In the genomic region with DNA sequence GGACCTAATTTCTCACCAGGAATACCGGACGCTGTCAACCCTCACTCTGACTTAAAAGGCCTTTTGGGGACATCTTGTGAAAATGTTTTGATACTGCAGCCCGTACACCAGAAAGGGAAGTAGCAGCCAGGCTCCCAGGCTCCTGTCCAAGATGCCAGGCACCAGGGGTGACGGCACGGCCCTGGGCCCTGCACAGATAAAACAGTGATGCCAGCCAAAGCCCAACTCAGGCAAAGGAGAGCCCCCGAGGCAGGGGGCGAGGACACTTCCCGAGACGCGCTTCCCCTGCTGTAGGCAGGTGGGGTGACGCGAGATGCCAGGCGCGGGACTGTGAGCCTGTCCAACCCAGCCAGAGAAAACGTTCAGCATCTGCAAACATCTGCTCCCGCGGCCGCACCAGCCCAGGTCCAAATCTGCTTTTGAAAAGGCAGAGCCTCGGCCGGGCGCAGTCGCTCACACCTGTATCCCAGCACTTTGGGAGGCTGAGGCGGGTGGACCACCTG, we compare ENCODE assay signal across 8 cellular contexts. TPM values are rescaled to one million over a fixed set of nuclear protein-coding genes. Genes with fewer than 3 reads are reported as not detected.
DNase-seq lines count a peak whose midpoint lies in the region; ATAC-seq and TF ChIP-seq lines count a peak whose summit lies in the region.

No MANE protein-coding gene starts in this region.

- H3K4me3 Mint-ChIP-seq in GM23338 (no peak overlapping the region), Calu3 (ENCODE audit: low read depth, unreplicated experiment) (no peak overlapping the region)
- no peak overlapping the region for H3K4me3 Mint-ChIP-seq in activated CD4-positive, alpha-beta memory T cell treated with anti-CD3 and anti-CD28 coated beads, Interleukin-2, amount 10 ng/mL, durations not matched to agents 7 days and 5 days

- peak; percentile 14 for DNase-seq in GM23338 (ENCODE audit: low spot score)
- DNase-seq in PC-3 = peak; percentile 54
- DNase-seq in fibroblast of villous mesenchyme (ENCODE audit: low read depth) = peak; percentile 27
- DNase-seq in Calu3 = no peak
- DNase-seq in activated CD4-positive, alpha-beta memory T cell treated with anti-CD3 and anti-CD28 coated beads, Interleukin-2, amount 10 ng/mL, durations not matched to agents 7 days and 5 days = no peak

- H3K4me1 Mint-ChIP-seq in GM23338 (no peaks in the 10 kb centered on the region), Calu3 (ENCODE audit: low read depth, unreplicated experiment) (no peaks in the 10 kb centered on the region)
- peaks cover 3% of the 10 kb centered on the region for H3K4me1 Mint-ChIP-seq in activated CD4-positive, alpha-beta memory T cell treated with anti-CD3 and anti-CD28 coated beads, Interleukin-2, amount 10 ng/mL, durations not matched to agents 7 days and 5 days

- CTCF ChIA-PET in PC-3 (lab: Charles Lee) (interaction anchor here (0.6 to 1.1 kb wide), 3 partner anchors 56 to 646 kb away, joined by 5 to 7 read pairs (median 7); a partner anchor contains a TSS), Calu3 (lab: Charles Lee) (interaction anchor here (1.0 kb wide), 1 partner anchor 151 kb away, joined by 4 read pairs; no protein-coding TSS in a partner anchor)
- CTCF ChIA-PET in activated CD4-positive, alpha-beta memory T cell treated with anti-CD3 and anti-CD28 coated beads, Interleukin-2, amount 10 ng/mL, durations not matched to agents 7 days and 5 days (lab: Charles Lee) = interaction anchor here (1.2 kb wide), 1 partner anchor 58 kb away, joined by 3 read pairs; no protein-coding TSS in a partner anchor

- H3K9me3 ChIP-seq in PC-3 (ENCODE audit: low read length) (no peaks in the 10 kb centered on the region), skeletal muscle satellite cell (replicated peaks; ENCODE audit: low read length) (no peaks in the 10 kb centered on the region)

- H2AFZ ChIP-seq in GM23338 (no peak overlapping the region), PC-3 (ENCODE audit: low read length) (0 out of 2 replicates have a peak overlapping the region, but pooled peaks have one; percentile 57)

- ATAC-seq in GM23338 = no peak
- ATAC-seq in PC-3 = peak; percentile 96
- ATAC-seq in HG03521 (IDR thresholded peaks at IDR 0.05; ENCODE audit: unreplicated experiment) = no peak
- ATAC-seq in GM18519 (IDR thresholded peaks at IDR 0.05; ENCODE audit: low FRiP score, unreplicated experiment) = no peak

- H3K36me3 ChIP-seq in GM23338 (ENCODE audit: insufficient read depth) (no peaks in the 10 kb centered on the region), PC-3 (ENCODE audit: low read depth, low read length) (no peaks in the 10 kb centered on the region), skeletal muscle satellite cell (ENCODE audit: insufficient read depth, low read length) (no peaks in the 10 kb centered on the region)

- no peaks in the 10 kb centered on the region for H3K4me1 ChIP-seq in GM23338 (ENCODE audit: insufficient read depth)
- H3K4me1 ChIP-seq in PC-3 (ENCODE audit: insufficient read depth, low read length) = no peaks in the 10 kb centered on the region
- H3K4me1 ChIP-seq in skeletal muscle satellite cell (ENCODE audit: control insufficient read depth, insufficient read depth, low read length) = no peaks in the 10 kb centered on the region

- TF ChIP-seq CTCF in GM23338 (conservative IDR thresholded peaks at IDR 0.05; ENCODE audit: low read depth in 2 of 2) = peak in 1 of 2 experiments; percentile 33; a peak in 1 of 4 replicates
- TF ChIP-seq CTCF in PC-3 (conservative IDR thresholded peaks at IDR 0.05; ENCODE audit: low read depth, low read length) = peak; percentile 48
- TF ChIP-seq CTCF in fibroblast of villous mesenchyme (IDR thresholded peaks at IDR 0.05; ENCODE audit: insufficient read depth, low read depth, low read length) = peak; percentile 28
- no peak for TF ChIP-seq CTCF in Calu3 (IDR thresholded peaks at IDR 0.05; ENCODE audit: unreplicated experiment)

- H3K79me2 ChIP-seq in GM23338 (replicated peaks; ENCODE audit: insufficient read depth) = no peaks in the 10 kb centered on the region
- H3K79me2 ChIP-seq in PC-3 (ENCODE audit: low read length) = no peaks in the 10 kb centered on the region

- BruUV-seq in PC-3 (replicated peaks; lab: Mats Ljungman, UMichigan) = no TSS peak
- BruUV-seq in Calu3 (replicated peaks; lab: Mats Ljungman, UMichigan) = no TSS peak

- H3K4me3 ChIP-seq in GM23338 (no peak overlapping the region), PC-3 (ENCODE audit: low read length) (no peak overlapping the region), fibroblast of villous mesenchyme (ENCODE audit: low read depth, low read length) (no peak overlapping the region), skeletal muscle satellite cell (ENCODE audit: low read length) (no peak overlapping the region)

- POLR2A ChIA-PET in PC-3 (lab: Charles Lee; ENCODE audit: unreplicated experiment) = no interaction called here
- POLR2A ChIA-PET in activated CD4-positive, alpha-beta memory T cell treated with anti-CD3 and anti-CD28 coated beads, Interleukin-2, amount 10 ng/mL, durations not matched to agents 7 days and 5 days (lab: Charles Lee) = interaction anchor here (2.1 kb wide), 1 partner anchor 16 kb away, joined by 8 read pairs; a partner anchor contains a TSS

- H3F3A ChIP-seq in GM23338 (replicated peaks; ENCODE audit: low read depth) (no peaks in the 10 kb centered on the region), PC-3 (ENCODE audit: low read length, unreplicated experiment) (no peaks in the 10 kb centered on the region)

- intact Hi-C loops in PC-3 (cut with micrococcal nuclease) (loop anchor here (2.0 kb wide), 3 partner anchors 32 to 152 kb away; no protein-coding TSS in a partner anchor), Calu3 (cut with micrococcal nuclease; ENCODE audit: unreplicated experiment) (no loop called here)

- H3K9me3 Mint-ChIP-seq in GM23338 = peaks cover 5% of the 10 kb centered on the region; the same call in 2 of the 3 replicates
- H3K9me3 Mint-ChIP-seq in Calu3 (ENCODE audit: low read depth, unreplicated experiment) = no peaks in the 10 kb centered on the region
- H3K9me3 Mint-ChIP-seq in activated CD4-positive, alpha-beta memory T cell treated with anti-CD3 and anti-CD28 coated beads, Interleukin-2, amount 10 ng/mL, durations not matched to agents 7 days and 5 days = no peaks in the 10 kb centered on the region

- H3K9ac ChIP-seq in PC-3 (ENCODE audit: low read length) = no peak overlapping the region
- H3K9ac ChIP-seq in skeletal muscle satellite cell (ENCODE audit: low read depth, low read length) = no peak overlapping the region

- H3K4me2 ChIP-seq in GM23338 (no peak overlapping the region), PC-3 (ENCODE audit: low read length) (peak overlapping the region; percentile 68), skeletal muscle satellite cell (ENCODE audit: low read length) (peak overlapping the region; percentile 39)

- H3K27ac Mint-ChIP-seq in GM23338 = no peak overlapping the region
- no peak overlapping the region for H3K27ac Mint-ChIP-seq in Calu3 (ENCODE audit: unreplicated experiment)
- H3K27ac Mint-ChIP-seq in activated CD4-positive, alpha-beta memory T cell treated with anti-CD3 and anti-CD28 coated beads, Interleukin-2, amount 10 ng/mL, durations not matched to agents 7 days and 5 days = no peak overlapping the region

- H3K27me3 Mint-ChIP-seq in GM23338 (ENCODE audit: insufficient read depth, low read depth, poor library complexity) (peaks cover 2% of the 10 kb centered on the region), Calu3 (ENCODE audit: unreplicated experiment) (no peaks in the 10 kb centered on the region)
- H3K27me3 Mint-ChIP-seq in activated CD4-positive, alpha-beta memory T cell treated with anti-CD3 and anti-CD28 coated beads, Interleukin-2, amount 10 ng/mL, durations not matched to agents 7 days and 5 days = no peaks in the 10 kb centered on the region

- H3K9me2 ChIP-seq in GM23338 (ENCODE audit: insufficient read depth) = no peaks in the 10 kb centered on the region
- no peaks in the 10 kb centered on the region for H3K9me2 ChIP-seq in PC-3 (replicated peaks; ENCODE audit: low read length)

- H3K27me3 ChIP-seq in GM23338 (ENCODE audit: insufficient read depth) (no peaks in the 10 kb centered on the region), PC-3 (ENCODE audit: low read length) (no peaks in the 10 kb centered on the region), skeletal muscle satellite cell (ENCODE audit: control insufficient read depth, insufficient read depth, low read length) (no peaks in the 10 kb centered on the region)

- H3K36me3 Mint-ChIP-seq in GM23338 (ENCODE audit: low read depth) (peaks cover 3% of the 10 kb centered on the region; the same call in 2 of the 3 replicates), Calu3 (ENCODE audit: insufficient read depth, unreplicated experiment) (peaks cover 2% of the 10 kb centered on the region)
- H3K36me3 Mint-ChIP-seq in activated CD4-positive, alpha-beta memory T cell treated with anti-CD3 and anti-CD28 coated beads, Interleukin-2, amount 10 ng/mL, durations not matched to agents 7 days and 5 days (ENCODE audit: low read depth) = no peaks in the 10 kb centered on the region

- no peaks in the 10 kb centered on the region for H4K20me1 ChIP-seq in GM23338 (replicated peaks; ENCODE audit: insufficient read depth)
- H4K20me1 ChIP-seq in PC-3 (ENCODE audit: low read length) = no peaks in the 10 kb centered on the region

- H3K27ac ChIP-seq in GM23338 (ENCODE audit: low read depth) (no peak overlapping the region), PC-3 (ENCODE audit: low read length) (no peak overlapping the region)

TF ChIP-seq in GM23338, 12 proteins besides CTCF, POLR2A, EP300 and RAD21 (continues in another document):
- no peak for TF ChIP-seq ZNF331 (CRISPR knock-in tag; IDR thresholded peaks at IDR 0.05; ENCODE audit: low read depth)

RNA-seq across cellular contexts. Expression of a gene that starts 15.7 kb away (rescaled TPM):
- 14.4 and 15.3 TPM in 2 replicates for total RNA-seq in GM23338 (2014; rRNA removed; shearing (Covaris generic))
- polyA plus RNA-seq in GM23338 (2016; fragmentation: Nextera tagmentation; extraction: Ambion mirVana) = 29.2 and 30.3 TPM in 2 replicates
- total RNA-seq in PC-3 (2014; rRNA removed) (11.7 and 28.4 TPM in 2 replicates), fibroblast of villous mesenchyme (11.7 and 17.4 TPM in 2 replicates), Calu3 (2022) (51.2 and 56.6 TPM in 2 replicates)
- total RNA-seq in skeletal muscle satellite cell (2012; rRNA removed) = 14.9 and 16.0 TPM in 2 replicates
- 10 to 100 TPM; 29.4 to 34.6 TPM for total RNA-seq in activated CD4-positive, alpha-beta memory T cell treated with anti-CD3 and anti-CD28 coated beads, Interleukin-2, amount 10 ng/mL, durations not matched to agents 7 days and 5 days

RNA-seq across cellular contexts. Expression of a gene that starts 56.4 kb away (rescaled TPM):
- total RNA-seq in GM23338 (2014; rRNA removed; shearing (Covaris generic)) = 2.8 TPM in 1 of 2 replicates, not detected in the other
- polyA plus RNA-seq in GM23338 (2016; fragmentation: Nextera tagmentation; extraction: Ambion mirVana) = 0.42 and 0.89 TPM in 2 replicates
- total RNA-seq in PC-3 (2014; rRNA removed) = 4.9 and 8.0 TPM in 2 replicates
- total RNA-seq in fibroblast of villous mesenchyme = 1.9 and 2.6 TPM in 2 replicates
- 5.1 and 9.6 TPM in 2 replicates for total RNA-seq in skeletal muscle satellite cell (2012; rRNA removed)
- total RNA-seq in Calu3 (2022) = 0.26 and 1.1 TPM in 2 replicates
- under 1 TPM in 1 of 2 experiments, not detected in 1; 0.15 TPM for total RNA-seq in activated CD4-positive, alpha-beta memory T cell treated with anti-CD3 and anti-CD28 coated beads, Interleukin-2, amount 10 ng/mL, durations not matched to agents 7 days and 5 days

Comparison
In these comparisons a context has a peak if more than half of its experiments do, and no peak if none do; other contexts are left out.
1. DNase-seq: peak in GM23338 (single experiment), PC-3 (single experiment) and fibroblast of villous mesenchyme (single experiment); none in Calu3 (single experiment) and activated CD4-positive, alpha-beta memory T cell treated with anti-CD3 and anti-CD28 coated beads, Interleukin-2, amount 10 ng/mL, durations not matched to agents 7 days and 5 days (single experiment).